Comparison of ENCODE assay signal across 31 cellular contexts in the genomic region with DNA sequence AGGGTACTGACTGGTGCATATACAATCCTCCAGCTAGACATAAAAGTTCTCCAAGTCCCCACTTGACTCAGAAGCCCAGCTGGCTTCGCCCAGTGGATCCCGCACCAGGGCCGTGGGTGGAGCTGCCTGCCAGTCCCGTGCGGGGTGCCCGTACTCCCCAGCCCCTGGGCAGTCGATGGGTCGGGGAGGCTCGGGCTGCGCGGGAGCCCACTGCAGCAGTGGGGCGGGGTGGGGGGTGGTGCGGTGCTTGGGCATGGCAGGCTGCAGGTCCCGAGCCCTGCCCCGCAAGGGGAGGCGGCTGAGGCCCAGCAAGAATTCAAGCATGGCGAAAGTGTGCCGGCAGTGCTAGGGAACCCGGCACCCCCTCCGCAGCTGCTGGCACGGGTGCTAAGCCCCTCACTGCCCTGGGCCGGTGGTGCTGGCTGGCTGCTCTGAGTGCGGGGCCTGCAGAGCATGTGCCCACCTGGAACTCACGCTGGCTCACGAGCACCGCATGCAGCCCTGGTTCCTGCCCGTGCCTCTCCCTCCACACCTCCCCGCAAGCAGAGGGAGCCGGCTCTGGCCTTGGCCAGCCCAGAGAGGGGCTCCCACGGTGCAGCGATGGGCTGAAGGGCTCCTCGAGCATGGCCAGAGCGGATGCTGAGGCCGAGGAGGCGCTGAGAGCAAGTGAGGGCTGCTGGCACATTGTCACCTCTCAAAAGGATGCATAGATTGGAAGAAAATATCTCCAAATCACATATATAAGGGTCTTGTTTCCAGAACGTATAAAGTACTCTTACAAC.
"Had no signal": no experiment of that assay in that cellular context is flagged by ENCODE, and none has a peak within 500 bp of the region (broad histone marks: within the 10 kb centered on the region; RNA-seq: fewer than 3 reads in every experiment).

No MANE protein-coding gene starts in this region.

- H3K9me3 Mint-ChIP-seq: activated CD4-positive, alpha-beta memory T cell treated with anti-CD3 and anti-CD28 coated beads for 36 hours; activated CD4-positive, alpha-beta T cell treated with anti-CD3 and anti-CD28 coated beads, Interleukin-2, amount 10 ng/mL, durations not matched to agents 24 days and 14 days; activated T-helper 1 cell treated with anti-CD3 and anti-CD28 coated beads, Interleukin-12 subunit alpha, Interleukin-12 subunit beta, Interleukin-2, Interleukin-4 antibody, amounts not matched to agents 30 ng/mL and 10 ng/mL and 1 ng/mL, durations not matched to agents 14 hours and 24 hours and 36 hours; activated T-helper 2 cell treated with anti-CD3 and anti-CD28 coated beads, Interferon-gamma antibody, Interleukin-2, Interleukin-4, amounts not matched to agents 10 μg/mL and 5 μg/mL and 100 μg/mL, durations not matched to agents 14 hours and 24 hours and 36 hours; central memory CD8-positive, alpha-beta T cell; effector memory CD8-positive, alpha-beta T cell; T-cell; T-helper 2 cell treated with Interferon-gamma antibody and Interleukin-4, amounts not matched to agents 5 μg/mL and 100 μg/mL, for 36 hours had no signal

- H3K27ac Mint-ChIP-seq: activated CD4-positive, alpha-beta memory T cell treated with anti-CD3 and anti-CD28 coated beads for 36 hours; activated CD4-positive, alpha-beta T cell treated with anti-CD3 and anti-CD28 coated beads for 36 hours; activated CD4-positive, alpha-beta T cell treated with anti-CD3 and anti-CD28 coated beads, Interleukin-2, amount 10 ng/mL, durations not matched to agents 24 days and 14 days; activated CD8-positive, alpha-beta memory T cell treated with anti-CD3 and anti-CD28 coated beads, Interleukin-2, amount 10 ng/mL, durations not matched to agents 7 days and 5 days; activated CD8-positive, alpha-beta T cell treated with anti-CD3 and anti-CD28 coated beads, Interleukin-2, amount 10 ng/mL, durations not matched to agents 7 days and 5 days; activated naive CD8-positive, alpha-beta T cell; activated T-helper 1 cell treated with anti-CD3 and anti-CD28 coated beads, Interleukin-12 subunit alpha, Interleukin-12 subunit beta, Interleukin-2, Interleukin-4 antibody, amounts not matched to agents 30 ng/mL and 10 ng/mL and 1 ng/mL, durations not matched to agents 14 hours and 24 hours and 36 hours; activated T-helper 2 cell treated with anti-CD3 and anti-CD28 coated beads, Interferon-gamma antibody, Interleukin-2, Interleukin-4, amounts not matched to agents 10 μg/mL and 5 μg/mL and 100 μg/mL, durations not matched to agents 14 hours and 24 hours and 36 hours; effector memory CD8-positive, alpha-beta T cell; T-cell; T-helper 17 cell; T-helper 2 cell treated with Interferon-gamma antibody and Interleukin-4, amounts not matched to agents 5 μg/mL and 100 μg/mL, for 36 hours had no signal

- H3K4me3 Mint-ChIP-seq: activated CD4-positive, alpha-beta memory T cell treated with anti-CD3 and anti-CD28 coated beads for 36 hours; activated CD4-positive, alpha-beta T cell treated with anti-CD3 and anti-CD28 coated beads for 36 hours; activated CD4-positive, alpha-beta T cell treated with anti-CD3 and anti-CD28 coated beads, Interleukin-2, amount 10 ng/mL, durations not matched to agents 24 days and 14 days; activated CD8-positive, alpha-beta memory T cell treated with anti-CD3 and anti-CD28 coated beads, Interleukin-2, amount 10 ng/mL, durations not matched to agents 7 days and 5 days; activated CD8-positive, alpha-beta T cell treated with anti-CD3 and anti-CD28 coated beads, Interleukin-2, amount 10 ng/mL, durations not matched to agents 7 days and 5 days; activated naive CD8-positive, alpha-beta T cell; activated T-helper 1 cell treated with anti-CD3 and anti-CD28 coated beads, Interleukin-12 subunit alpha, Interleukin-12 subunit beta, Interleukin-2, Interleukin-4 antibody, amounts not matched to agents 30 ng/mL and 10 ng/mL and 1 ng/mL, durations not matched to agents 14 hours and 24 hours and 36 hours; central memory CD8-positive, alpha-beta T cell; effector memory CD8-positive, alpha-beta T cell; T-cell; T-helper 17 cell; T-helper 2 cell treated with Interferon-gamma antibody and Interleukin-4, amounts not matched to agents 5 μg/mL and 100 μg/mL, for 36 hours had no signal

- H3K27me3 Mint-ChIP-seq: activated naive CD8-positive, alpha-beta T cell had no signal

- H3K36me3 Mint-ChIP-seq: activated CD4-positive, alpha-beta memory T cell treated with anti-CD3 and anti-CD28 coated beads for 36 hours; activated CD8-positive, alpha-beta memory T cell treated with anti-CD3 and anti-CD28 coated beads, Interleukin-2, amount 10 ng/mL, durations not matched to agents 7 days and 5 days; activated naive CD8-positive, alpha-beta T cell; T-cell had no signal

- DNase-seq: activated CD4-positive, alpha-beta memory T cell treated with anti-CD3 and anti-CD28 coated beads for 36 hours; activated CD4-positive, alpha-beta T cell treated with anti-CD3 and anti-CD28 coated beads for 36 hours; activated CD4-positive, alpha-beta T cell treated with anti-CD3 and anti-CD28 coated beads, Interleukin-2, amount 10 ng/mL, durations not matched to agents 24 days and 14 days; activated CD4-positive, CD25-positive, alpha-beta regulatory T cell; activated CD4-positive, CD25-positive, alpha-beta regulatory T cell treated with anti-CD3 and anti-CD28 coated beads, Interleukin-2, amount 50 U/mL, for 72 hours; activated CD8-positive, alpha-beta memory T cell treated with anti-CD3 and anti-CD28 coated beads, Interleukin-2, amount 10 ng/mL, durations not matched to agents 7 days and 5 days; activated CD8-positive, alpha-beta memory T cell treated with anti-CD3 and anti-CD28 coated beads, Interleukin-2, amount 50 U/mL, for 4 hours; activated CD8-positive, alpha-beta T cell treated with anti-CD3 and anti-CD28 coated beads, Interleukin-2, amount 10 ng/mL, durations not matched to agents 7 days and 5 days; activated effector memory CD4-positive, alpha-beta T cell treated with anti-CD3 and anti-CD28 coated beads, Interleukin-2, amount 50 U/mL, for 16 hours; activated naive CD4-positive, alpha-beta T cell treated with anti-CD3 and anti-CD28 coated beads, Interleukin-2, amount 50 U/mL, for 16 hours; activated naive CD4-positive, alpha-beta T cell treated with Interleukin-2 at 50 U/mL for 16 hours; activated T-cell treated with anti-CD3 and anti-CD28 coated beads, Interleukin-2, amount 50 U/mL, for 1 hour; activated T-cell treated with anti-CD3 and anti-CD28 coated beads, Interleukin-2, amount 50 U/mL, for 48 hours; amniotic stem cell; brain microvascular endothelial cell; cortex of kidney; dermis blood vessel endothelial cell; effector CD4-positive, alpha-beta T cell; effector memory CD8-positive, alpha-beta T cell; erythroblast; foreskin keratinocyte; gastrocnemius medialis; SW 1271; T-helper 17 cell; T1000 had no signal

- H3K4me1 Mint-ChIP-seq: activated CD4-positive, alpha-beta T cell treated with anti-CD3 and anti-CD28 coated beads for 36 hours; activated CD4-positive, alpha-beta T cell treated with anti-CD3 and anti-CD28 coated beads, Interleukin-2, amount 10 ng/mL, durations not matched to agents 24 days and 14 days; activated CD8-positive, alpha-beta memory T cell treated with anti-CD3 and anti-CD28 coated beads, Interleukin-2, amount 10 ng/mL, durations not matched to agents 7 days and 5 days; central memory CD8-positive, alpha-beta T cell; T-cell; T-helper 17 cell had no signal

- ATAC-seq: activated CD4-positive, alpha-beta T cell treated with anti-CD3 and anti-CD28 coated beads for 36 hours; activated CD8-positive, alpha-beta memory T cell treated with anti-CD3 and anti-CD28 coated beads, Interleukin-2, amount 10 ng/mL, durations not matched to agents 7 days and 5 days; activated CD8-positive, alpha-beta T cell treated with anti-CD3 and anti-CD28 coated beads, Interleukin-2, amount 10 ng/mL, durations not matched to agents 7 days and 5 days; effector memory CD8-positive, alpha-beta T cell; foreskin keratinocyte; gastrocnemius medialis; T-cell; T-helper 17 cell had no signal
